Comparison of ENCODE assay signal across 1 cellular context in genomic region chr5:55306641-55307382, GRCh38.
TF ChIP-seq lines count a peak whose summit lies in the region.

No MANE protein-coding gene starts in this region.

TF ChIP-seq in SK-N-SH, 30 proteins besides CTCF, POLR2A, EP300 and RAD21 (continued from another document):
- no peak for TF ChIP-seq TCF12 (IDR thresholded peaks at IDR 0.05)
- no peak for TF ChIP-seq MAX (IDR thresholded peaks at IDR 0.05; ENCODE audit: low read depth)
- TF ChIP-seq TAF1 (IDR thresholded peaks at IDR 0.05; ENCODE audit: borderline replicate concordance, low read depth, low read length), result no peak
- TF ChIP-seq USF2 (IDR thresholded peaks at IDR 0.05; ENCODE audit: borderline replicate concordance, low read depth, low read length), result no peak
